In genomic region chr15:51076898-51077564, GRCh38 we compare ENCODE assay signal across 8 cellular contexts. TPM values are rescaled to one million over a fixed set of nuclear protein-coding genes. Genes with fewer than 3 reads are reported as not detected.
DNase-seq lines count a peak whose midpoint lies in the region; ATAC-seq, FAIRE-seq and TF ChIP-seq lines count a peak whose summit lies in the region.

No MANE protein-coding gene starts in this region.

- peak overlapping the region; percentile 92 for H3K27ac Mint-ChIP-seq in activated naive CD8-positive, alpha-beta T cell treated with anti-CD3 and anti-CD28 coated beads for 36 hours

- CTCF ChIA-PET in GM10248 (lab: Yijun Ruan, JAX) = interaction anchor here (0.9 to 3.1 kb wide), 7 partner anchors 7 to 200 kb away, joined by 3 to 14 read pairs (median 4); no protein-coding TSS in a partner anchor

- H3K9me3 ChIP-seq in testis (no peaks in the 10 kb centered on the region), small intestine (ENCODE audit: control insufficient read depth, low read depth) (no peaks in the 10 kb centered on the region)

- H3K9me3 Mint-ChIP-seq in activated naive CD8-positive, alpha-beta T cell treated with anti-CD3 and anti-CD28 coated beads for 36 hours = no peaks in the 10 kb centered on the region

- POLR2A ChIA-PET in GM10248 (lab: Yijun Ruan, JAX) = interaction anchor here (0.6 kb wide), 1 partner anchor 804 kb away, joined by 3 read pairs; no protein-coding TSS in a partner anchor

- WGBS in testis, 2 donors = 25 to 48% methylated on average over 22 to 25 of the region's 25 CpGs
- 61 to 67% (median 65%) methylated on average over 25 of the region's 25 CpGs for WGBS in small intestine, 3 donors

- peaks cover 2% of the 10 kb centered on the region for H3K36me3 Mint-ChIP-seq in activated naive CD8-positive, alpha-beta T cell treated with anti-CD3 and anti-CD28 coated beads for 36 hours

- peaks cover 11% of the 10 kb centered on the region for H3K27me3 Mint-ChIP-seq in activated naive CD8-positive, alpha-beta T cell treated with anti-CD3 and anti-CD28 coated beads for 36 hours

- H3K27ac ChIP-seq in testis (peak overlapping the region; percentile 37 to 71), small intestine (ENCODE audit: low read depth in 1 of 2, low read length in 1 of 2) (peak overlapping the region in 1 of 2 donors; percentile 81)

- H3K4me3 ChIP-seq in testis = peak overlapping the region; percentile 40 to 53
- peak overlapping the region in 1 of 2 donors; percentile 13 for H3K4me3 ChIP-seq in small intestine (ENCODE audit: low read depth in 1 of 2, low read length in 2 of 2)

- ATAC-seq in HG03103 (IDR thresholded peaks at IDR 0.05; ENCODE audit: low read depth, unreplicated experiment) (peak; percentile 31), GM21515 (IDR thresholded peaks at IDR 0.05; ENCODE audit: unreplicated experiment) (no peak)

- TF ChIP-seq CTCF in GM10248 (IDR thresholded peaks at IDR 0.05; ENCODE audit: control extremely low read depth, extremely low read depth, low read depth, missing control alignments) (no peak), testis (IDR thresholded peaks at IDR 0.05) (no peak)

- no peak for FAIRE-seq in small intestine (lab: Jason Lieb, UNC)

- H3K36me3 ChIP-seq in testis (ENCODE audit: low read depth, missing control alignments) (no peaks in the 10 kb centered on the region), small intestine (ENCODE audit: control insufficient read depth in 2 of 2, insufficient read depth in 2 of 2, low read length in 2 of 2) (no peaks in the 10 kb centered on the region)

- peak overlapping the region; percentile 73 for H3K4me3 Mint-ChIP-seq in activated naive CD8-positive, alpha-beta T cell treated with anti-CD3 and anti-CD28 coated beads for 36 hours

- no peak for TF ChIP-seq POLR2A in testis (IDR thresholded peaks at IDR 0.05)

- intact Hi-C loops in testis (cut with DNase I; ENCODE audit: low total_unique reads) = no loop called here

- H3K27me3 ChIP-seq in testis (no peaks in the 10 kb centered on the region), small intestine (ENCODE audit: control insufficient read depth in 2 of 2, insufficient read depth in 2 of 2, low read length in 2 of 2) (no peaks in the 10 kb centered on the region)

- DNase-seq in GM10248 (ENCODE audit: extremely low spot score) (peak; percentile 58), iris pigment epithelial cell (ENCODE audit: low read depth) (peak; percentile 75), testis (peak; percentile 41), DMS114 treated with DMSO at 0.1 percent for 48 hours (lab: John Stamatoyannopoulos, UW; ENCODE audit: unreplicated experiment) (no peak), small intestine (no peak)
- peak; percentile 36 for DNase-seq in activated naive CD8-positive, alpha-beta T cell treated with anti-CD3 and anti-CD28 coated beads for 36 hours

- H3K4me1 ChIP-seq in testis (peaks cover 4% of the 10 kb centered on the region), small intestine (ENCODE audit: control insufficient read depth in 2 of 2, insufficient read depth in 1 of 2, low read depth in 1 of 2, low read length in 1 of 2) (no peaks in the 10 kb centered on the region)

- peaks cover 35% of the 10 kb centered on the region for H3K4me1 Mint-ChIP-seq in activated naive CD8-positive, alpha-beta T cell treated with anti-CD3 and anti-CD28 coated beads for 36 hours

RNA-seq across cellular contexts. Expression of gene TNFAIP8L3, which starts 17.7 kb away (rescaled TPM):
- under 1 TPM; 0.60 to 0.82 TPM for total RNA-seq in activated naive CD8-positive, alpha-beta T cell treated with anti-CD3 and anti-CD28 coated beads for 36 hours
- total RNA-seq in testis = 10 to 100 TPM in 1 of 2 donors, 1 to 10 TPM in 1; 5.1 to 17.3 TPM
- polyA plus RNA-seq in testis (ENCODE audit: insufficient read depth, low read depth, low replicate concordance) = 10.2 TPM
- 1 to 10 TPM in 2 of 3 donors, not detected in 1; 3.5 to 8.4 TPM for polyA plus RNA-seq in small intestine

Comparison
In these comparisons a context has a peak if more than half of its experiments do, and no peak if none do; other contexts are left out.
1. DNase-seq: peak in GM10248 (single experiment), activated naive CD8-positive, alpha-beta T cell treated with anti-CD3 and anti-CD28 coated beads for 36 hours (single experiment), iris pigment epithelial cell (single experiment) and testis (single experiment); none in DMS114 treated with DMSO at 0.1 percent for 48 hours (single experiment) and small intestine (single experiment).